17 cellular contexts compared by ENCODE assay signal in the genomic region with DNA sequence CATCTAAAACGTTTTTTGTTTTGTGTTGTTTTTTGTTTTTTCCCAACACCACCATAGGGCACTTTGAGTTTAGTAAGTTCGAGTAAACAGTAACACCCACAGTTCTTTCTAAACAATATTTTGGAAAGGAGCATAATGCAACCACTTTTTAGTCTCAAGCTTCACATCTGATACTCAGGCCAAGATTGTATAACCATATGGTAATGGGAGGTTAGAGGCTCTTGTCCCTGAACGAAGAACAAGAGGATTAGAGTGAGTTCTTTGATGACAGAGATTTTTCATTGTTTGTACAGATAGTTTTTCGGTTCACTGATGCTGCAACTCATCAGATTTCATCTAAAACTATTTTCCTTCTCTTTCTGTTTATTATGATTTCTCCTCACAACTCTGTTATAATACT.
DNase-seq lines count a peak whose midpoint lies in the region; ATAC-seq and TF ChIP-seq lines count a peak whose summit lies in the region.
"Had no signal": no experiment of that assay in that cellular context is flagged by ENCODE, and none has a peak within 500 bp of the region (broad histone marks: within the 10 kb centered on the region; RNA-seq: fewer than 3 reads in every experiment).

No MANE protein-coding gene starts in this region.

- peaks cover 31% of the 10 kb centered on the region for H3K4me1 ChIP-seq in HUES6 (ENCODE audit: control insufficient read depth, insufficient read depth, low read length)
- H3K4me1 ChIP-seq in adipocyte (ENCODE audit: control insufficient read depth, insufficient read depth, low read length): peaks cover 11% of the 10 kb centered on the region

- peak; percentile 59 for DNase-seq in AG09319 (ENCODE audit: extremely low read depth, low read depth)
- DNase-seq in adipocyte (ENCODE audit: low read depth): peak; percentile 76
- DNase-seq in occipital lobe (lab: John Stamatoyannopoulos, UW): no peak
- DNase-seq in medulla oblongata (ENCODE audit: extremely low spot score): no peak
- DNase-seq: CD8-positive, alpha-beta T cell; DMS79; GM23248; Kasumi-1; MM.1S; NCI-H1092 treated with DMSO at 0.1 percent for 48 hours; NCI-H2081 treated with DMSO at 0.1 percent for 48 hours; PC-3 had no signal

- no peak for TF ChIP-seq CTCF in AG09319 (IDR thresholded peaks at IDR 0.05; ENCODE audit: low read depth, low read length)

- no peak overlapping the region for H3K4me3 ChIP-seq in HUES6 (ENCODE audit: low read depth, low read length)
- no peak overlapping the region for H3K4me3 ChIP-seq in adipocyte (ENCODE audit: low read length)
- peak overlapping the region; percentile 9; the same call in 1 of the 2 replicates for H3K4me3 ChIP-seq in iPS-18c (ENCODE audit: insufficient read depth, low read depth, low read length)
- H3K4me3 ChIP-seq: BLaER1, GM23248 had no signal

- no peaks in the 10 kb centered on the region for H3K27me3 ChIP-seq in HUES6 (ENCODE audit: control insufficient read depth, insufficient read depth, low read length)
- H3K27me3 ChIP-seq in adipocyte (replicated peaks; ENCODE audit: control insufficient read depth, insufficient read depth, low read length): no peaks in the 10 kb centered on the region
- H3K27me3 ChIP-seq: BLaER1 had no signal

- no peak for ATAC-seq in GM18511 (IDR thresholded peaks at IDR 0.05; ENCODE audit: unreplicated experiment)
- no peak for ATAC-seq in HG02571 (IDR thresholded peaks at IDR 0.05; ENCODE audit: unreplicated experiment)
- ATAC-seq: CD8-positive, alpha-beta T cell; PC-3 had no signal

- H3K27ac ChIP-seq in HUES6 (ENCODE audit: low read depth, low read length): peak overlapping the region; percentile 69; the same call in 1 of the 2 replicates
- H3K27ac ChIP-seq: BLaER1, GM23248 had no signal

- no peak overlapping the region for H3K9ac ChIP-seq in HUES6 (ENCODE audit: low read length)
- no peak overlapping the region for H3K9ac ChIP-seq in adipocyte (ENCODE audit: low read length)
- H3K9ac ChIP-seq: BLaER1, GM23248 had no signal

- H3K36me3 ChIP-seq in HUES6 (ENCODE audit: control insufficient read depth, insufficient read depth, low read length) (peaks cover 16% of the 10 kb centered on the region), adipocyte (ENCODE audit: control insufficient read depth, insufficient read depth, low read length, severe bottlenecking) (peaks cover 3% of the 10 kb centered on the region)

- H3K9me3 ChIP-seq in HUES6 (ENCODE audit: control insufficient read depth, insufficient read depth, low read depth, low read length) (no peaks in the 10 kb centered on the region), adipocyte (ENCODE audit: control insufficient read depth, low read length) (no peaks in the 10 kb centered on the region), iPS-18c (ENCODE audit: control insufficient read depth, insufficient read depth, low read length) (no peaks in the 10 kb centered on the region)
- H3K9me3 ChIP-seq: BLaER1 had no signal

Comparison
In these comparisons a context has a peak if more than half of its experiments do, and no peak if none do; other contexts are left out.
1. DNase-seq: peak in AG09319 (single experiment) and adipocyte (single experiment); none in occipital lobe (single experiment) and medulla oblongata (single experiment).